18 cellular contexts compared by ENCODE assay signal in genomic region chr14:63692309-63693020, GRCh38. TPM values are rescaled to one million over a fixed set of nuclear protein-coding genes. Genes with fewer than 3 reads are reported as not detected.
DNase-seq lines count a peak whose midpoint lies in the region; ATAC-seq, FAIRE-seq and TF ChIP-seq lines count a peak whose summit lies in the region.
"Had no signal": no experiment of that assay in that cellular context is flagged by ENCODE, and none has a peak within 500 bp of the region (broad histone marks: within the 10 kb centered on the region; RNA-seq: fewer than 3 reads in every experiment).

No MANE protein-coding gene starts in this region.

- no peak overlapping the region for H3K27ac Mint-ChIP-seq in astrocyte (ENCODE audit: unreplicated experiment)
- peak overlapping the region; percentile 48 for H3K27ac Mint-ChIP-seq in stimulated activated memory B cell treated with anti-CD40 and anti-IgM and Interleukin-4, amounts not matched to agents 10 μg/mL and 1 μg/mL and 100 μg/mL, for 72 hours

- H2AFZ ChIP-seq in astrocyte (ENCODE audit: low read depth, low read length), result no peak overlapping the region

- H3K79me2 ChIP-seq in astrocyte (ENCODE audit: insufficient read depth, low read length), result no peaks in the 10 kb centered on the region

- no peaks in the 10 kb centered on the region for H3K27me3 Mint-ChIP-seq in astrocyte (ENCODE audit: low read depth, unreplicated experiment)
- H3K27me3 Mint-ChIP-seq in stimulated activated memory B cell treated with anti-CD40 and anti-IgM and Interleukin-4, amounts not matched to agents 10 μg/mL and 1 μg/mL and 100 μg/mL, for 72 hours, result no peaks in the 10 kb centered on the region

- H3K9me3 Mint-ChIP-seq in astrocyte (ENCODE audit: unreplicated experiment), result no peaks in the 10 kb centered on the region
- H3K9me3 Mint-ChIP-seq in stimulated activated memory B cell treated with anti-CD40 and anti-IgM and Interleukin-4, amounts not matched to agents 10 μg/mL and 1 μg/mL and 100 μg/mL, for 72 hours, result no peaks in the 10 kb centered on the region

- H3K36me3 Mint-ChIP-seq in astrocyte (ENCODE audit: low read depth, unreplicated experiment), result peaks cover 3% of the 10 kb centered on the region
- H3K36me3 Mint-ChIP-seq in stimulated activated memory B cell treated with anti-CD40 and anti-IgM and Interleukin-4, amounts not matched to agents 10 μg/mL and 1 μg/mL and 100 μg/mL, for 72 hours, result peaks cover 33% of the 10 kb centered on the region

- no peak overlapping the region for H3K27ac ChIP-seq in astrocyte (ENCODE audit: low read depth, low read length)
- no peak overlapping the region for H3K27ac ChIP-seq in left lung
- H3K27ac ChIP-seq: BLaER1, SJCRH30 had no signal

- no peak overlapping the region for H3K9ac ChIP-seq in astrocyte (ENCODE audit: low read length)
- H3K9ac ChIP-seq: BLaER1 had no signal

- FAIRE-seq in astrocyte (lab: Jason Lieb, UNC), result no peak
- FAIRE-seq: GM18507 had no signal

- H3K4me2 ChIP-seq in astrocyte (ENCODE audit: low read length), result no peak overlapping the region
- H3K4me2 ChIP-seq: BLaER1 had no signal

- H3K27me3 ChIP-seq in astrocyte (ENCODE audit: insufficient read depth, low read length) (no peaks in the 10 kb centered on the region), left lung (no peaks in the 10 kb centered on the region)
- H3K27me3 ChIP-seq: BLaER1, SJCRH30 had no signal

- no peak for ATAC-seq in stimulated activated memory B cell treated with anti-CD40 and anti-IgM and Interleukin-4, amounts not matched to agents 10 μg/mL and 1 μg/mL and 100 μg/mL, for 72 hours
- ATAC-seq in GM18909 (IDR thresholded peaks at IDR 0.05; ENCODE audit: poor library complexity, unreplicated experiment) (no peak), left lung (no peak)
- no peak for ATAC-seq in activated CD4-positive, CD25-positive, alpha-beta regulatory T cell treated with anti-CD3 and anti-CD28 coated beads, Interleukin-2, amount 50 U/mL, for 24 hours
- ATAC-seq: GM12878 had no signal

- H4K20me1 ChIP-seq in astrocyte (ENCODE audit: insufficient read depth, low read length), result no peaks in the 10 kb centered on the region
- H4K20me1 ChIP-seq: BLaER1 had no signal

- H3K36me3 ChIP-seq in astrocyte (ENCODE audit: insufficient read depth, low read length) (no peaks in the 10 kb centered on the region), left lung (no peaks in the 10 kb centered on the region)

- no peak overlapping the region for H3K4me3 Mint-ChIP-seq in astrocyte (ENCODE audit: unreplicated experiment)
- H3K4me3 Mint-ChIP-seq in stimulated activated memory B cell treated with anti-CD40 and anti-IgM and Interleukin-4, amounts not matched to agents 10 μg/mL and 1 μg/mL and 100 μg/mL, for 72 hours, result no peak overlapping the region

- H3K4me1 ChIP-seq in astrocyte (ENCODE audit: insufficient read depth, low read length) (no peaks in the 10 kb centered on the region), left lung (no peaks in the 10 kb centered on the region)
- H3K4me1 ChIP-seq: BLaER1, SJCRH30 had no signal

- DNase-seq in GDM1 (lab: John Stamatoyannopoulos, UW), result peak; percentile 1
- DNase-seq in OCI-M1 (lab: John Stamatoyannopoulos, UW), result peak; percentile 66
- peak; percentile 2 for DNase-seq in astrocyte (ENCODE audit: low read depth)
- no peak for DNase-seq in left lung
- DNase-seq in effector CD8-positive, alpha-beta T cell (lab: John Stamatoyannopoulos, UW), result no peak
- DNase-seq: DMS 273 treated with DMSO at 0.1 percent for 48 hours, GOT3, KG1, NCI-H1105, NCI-H187 treated with DMSO at 0.1 percent for 48 hours, NCI-H2171, SJCRH30 had no signal

- H3K9me3 ChIP-seq in astrocyte (ENCODE audit: insufficient read depth, low read depth, low read length) (no peaks in the 10 kb centered on the region), left lung (no peaks in the 10 kb centered on the region)
- H3K9me3 ChIP-seq: BLaER1, SJCRH30 had no signal

- intact Hi-C loops in left lung (cut with DNase I), result no loop called here

- H3K4me3 ChIP-seq in astrocyte (ENCODE audit: insufficient read depth, low read depth, low read length) (no peak overlapping the region), left lung (no peak overlapping the region)
- H3K4me3 ChIP-seq: BLaER1, GM12878, SJCRH30 had no signal

- no peak for TF ChIP-seq CTCF in astrocyte (IDR thresholded peaks at IDR 0.05; ENCODE audit: insufficient read depth, low read depth, low read length)
- no peak for TF ChIP-seq CTCF in left lung (IDR thresholded peaks at IDR 0.05)

- no peaks in the 10 kb centered on the region for H3K4me1 Mint-ChIP-seq in astrocyte (ENCODE audit: low read depth, unreplicated experiment)
- H3K4me1 Mint-ChIP-seq in stimulated activated memory B cell treated with anti-CD40 and anti-IgM and Interleukin-4, amounts not matched to agents 10 μg/mL and 1 μg/mL and 100 μg/mL, for 72 hours, result peaks cover 11% of the 10 kb centered on the region

RNA-seq across cellular contexts. Expression of gene SGPP1, which starts 35.4 kb away (rescaled TPM):
- 13.8 and 13.9 TPM in 2 replicates for total RNA-seq in astrocyte
- 10 to 100 TPM; 19.8 to 21.6 TPM for total RNA-seq in left lung

RNA-seq across cellular contexts. Expression of gene WDR89, which starts 50.8 kb away (rescaled TPM):
- total RNA-seq in astrocyte (13.2 and 15.0 TPM in 2 replicates), left lung (10 to 100 TPM; 10.9 to 13.4 TPM)

Comparison
In these comparisons a context has a peak if more than half of its experiments do, and no peak if none do; other contexts are left out.
1. DNase-seq: peak in GDM1 (single experiment), OCI-M1 (single experiment) and astrocyte (single experiment); none in left lung (0 of 2) and effector CD8-positive, alpha-beta T cell (single experiment).